ENCODE assay signal across 17 cellular contexts in genomic region chrX:11886745-11887144, GRCh38.
A peak's percentile ranks its signal among the peaks of the same experiment; 100 is the strongest.
DNase-seq lines count a peak whose midpoint lies in the region; ATAC-seq, FAIRE-seq and TF ChIP-seq lines count a peak whose summit lies in the region.
"Had no signal": no experiment of that assay in that cellular context is flagged by ENCODE, and none has a peak within 500 bp of the region (broad histone marks: within the 10 kb centered on the region; RNA-seq: fewer than 3 reads in every experiment).

No MANE protein-coding gene starts in this region.

- no peaks in the 10 kb centered on the region for H3K9me3 Mint-ChIP-seq in astrocyte (ENCODE audit: unreplicated experiment)
- H3K9me3 Mint-ChIP-seq: activated T-helper 17 cell treated with anti-CD3 and anti-CD28 coated beads, Interleukin-2, amount 50 U/mL, for 72 hours had no signal

- TF ChIP-seq RAD21 in A549 (conservative IDR thresholded peaks at IDR 0.05 in 1 of 2, IDR thresholded peaks at IDR 0.05 in 1 of 2): no peak

- peak in 1 of 2 experiments; percentile 21 for DNase-seq in A549 (ENCODE audit: low read depth in 1 of 2, low spot score in 1 of 2)
- peak; percentile 76 for DNase-seq in LHCN-M2 (ENCODE audit: low read depth)
- peak; percentile 70 for DNase-seq in astrocyte (ENCODE audit: low read depth)
- peak; percentile 68 to 72 for DNase-seq in foreskin fibroblast
- no peak for DNase-seq in HuH-7.5 (ENCODE audit: low spot score)
- no peak for DNase-seq in GM19240 (ENCODE audit: insufficient read length, low spot score)
- no peak for DNase-seq in NCI-H774 (lab: John Stamatoyannopoulos, UW)
- DNase-seq: activated CD8-positive, alpha-beta T cell treated with anti-CD3 and anti-CD28 coated beads, Interleukin-2, amount 10 ng/mL, durations not matched to agents 7 days and 5 days; GDM1; kidney; midbrain; NCI-H446 had no signal

- no peak for TF ChIP-seq EP300 in A549 (IDR thresholded peaks at IDR 0.05)

- no peaks in the 10 kb centered on the region for H3K79me2 ChIP-seq in astrocyte (ENCODE audit: insufficient read depth, low read length)

- peaks cover 8% of the 10 kb centered on the region for H3K4me1 Mint-ChIP-seq in astrocyte (ENCODE audit: low read depth, unreplicated experiment)
- H3K4me1 Mint-ChIP-seq: activated T-helper 17 cell treated with anti-CD3 and anti-CD28 coated beads, Interleukin-2, amount 50 U/mL, for 72 hours; neural crest cell had no signal

- POLR2A ChIA-PET in A549 (lab: Yijun Ruan, JAX): no interaction called here

- H3K4me2 ChIP-seq in A549 (0 out of 3 replicates have a peak overlapping the region, but pooled peaks have one; percentile 25), astrocyte (ENCODE audit: low read length) (peak overlapping the region; percentile 69)

- H3K4me3 ChIP-seq in A549 (no peak overlapping the region), astrocyte (ENCODE audit: insufficient read depth, low read depth, low read length) (no peak overlapping the region), foreskin fibroblast (ENCODE audit: low read depth in 1 of 2, low read length in 2 of 2) (no peak overlapping the region)

- no peaks in the 10 kb centered on the region for H3K36me3 Mint-ChIP-seq in astrocyte (ENCODE audit: low read depth, unreplicated experiment)

- no peaks in the 10 kb centered on the region for H3K27me3 Mint-ChIP-seq in astrocyte (ENCODE audit: low read depth, unreplicated experiment)

- no peak for ATAC-seq in A549
- ATAC-seq in HG03135 (IDR thresholded peaks at IDR 0.05; ENCODE audit: unreplicated experiment): no peak
- ATAC-seq: activated CD8-positive, alpha-beta T cell treated with anti-CD3 and anti-CD28 coated beads, Interleukin-2, amount 10 ng/mL, durations not matched to agents 7 days and 5 days; activated T-helper 17 cell treated with anti-CD3 and anti-CD28 coated beads, Interleukin-2, amount 50 U/mL, for 72 hours had no signal

- no peak for FAIRE-seq in A549 (lab: Jason Lieb, UNC)
- peak; percentile 47 for FAIRE-seq in astrocyte (lab: Jason Lieb, UNC)
- FAIRE-seq: GM12891, kidney had no signal

- H2AFZ ChIP-seq in astrocyte (ENCODE audit: low read depth, low read length): no peak overlapping the region

- no peak overlapping the region for H3K4me3 Mint-ChIP-seq in astrocyte (ENCODE audit: unreplicated experiment)
- H3K4me3 Mint-ChIP-seq: activated CD8-positive, alpha-beta T cell treated with anti-CD3 and anti-CD28 coated beads, Interleukin-2, amount 10 ng/mL, durations not matched to agents 7 days and 5 days; activated T-helper 17 cell treated with anti-CD3 and anti-CD28 coated beads, Interleukin-2, amount 50 U/mL, for 72 hours; neural crest cell had no signal

- TF ChIP-seq CTCF in A549 (IDR thresholded peaks at IDR 0.05) (no peak), astrocyte (IDR thresholded peaks at IDR 0.05; ENCODE audit: insufficient read depth, low read depth, low read length) (no peak), foreskin fibroblast (IDR thresholded peaks at IDR 0.05; ENCODE audit: low read depth, low read length) (no peak)

- peak overlapping the region; percentile 44 for H3K27ac Mint-ChIP-seq in astrocyte (ENCODE audit: unreplicated experiment)
- H3K27ac Mint-ChIP-seq: activated CD8-positive, alpha-beta T cell treated with anti-CD3 and anti-CD28 coated beads, Interleukin-2, amount 10 ng/mL, durations not matched to agents 7 days and 5 days; activated T-helper 17 cell treated with anti-CD3 and anti-CD28 coated beads, Interleukin-2, amount 50 U/mL, for 72 hours had no signal

- H3K4me1 ChIP-seq in A549 (peaks cover 7% of the 10 kb centered on the region; the same call in 2 of the 3 replicates), astrocyte (ENCODE audit: insufficient read depth, low read length) (peaks cover 6% of the 10 kb centered on the region)

- H3K9ac ChIP-seq in astrocyte (ENCODE audit: low read length): peak overlapping the region; percentile 37

- H3K27ac ChIP-seq in A549 (no peak overlapping the region; a peak in 1 of 6 replicates), astrocyte (ENCODE audit: low read depth, low read length) (peak overlapping the region; percentile 73)
- H3K27ac ChIP-seq: VCaP had no signal

- TF ChIP-seq POLR2A in A549 (IDR thresholded peaks at IDR 0.05; ENCODE audit: low read length): no peak

- 10% methylated on average over 1 of the region's 1 CpG for WGBS in A549 (ENCODE audit: missing lambda C conversion rate)

- H3K9me3 ChIP-seq in A549 (no peaks in the 10 kb centered on the region), astrocyte (ENCODE audit: insufficient read depth, low read depth, low read length) (no peaks in the 10 kb centered on the region)

- no peaks in the 10 kb centered on the region for H3K36me3 ChIP-seq in astrocyte (ENCODE audit: insufficient read depth, low read length)

- H4K20me1 ChIP-seq in astrocyte (ENCODE audit: insufficient read depth, low read length): no peaks in the 10 kb centered on the region

- no peaks in the 10 kb centered on the region for H3K27me3 ChIP-seq in astrocyte (ENCODE audit: insufficient read depth, low read length)

- CTCF ChIA-PET in A549 (lab: Yijun Ruan, JAX): no interaction called here

TF ChIP-seq in A549, 52 proteins besides CTCF, POLR2A, EP300 and RAD21:
- TF ChIP-seq NFE2L2 (conservative IDR thresholded peaks at IDR 0.05; ENCODE audit: low read length) (no peak), MYC (IDR thresholded peaks at IDR 0.05; ENCODE audit: borderline replicate concordance, low read length) (no peak), BCL3 (IDR thresholded peaks at IDR 0.05) (no peak), HMGXB4 (CRISPR knock-in tag; IDR thresholded peaks at IDR 0.05; ENCODE audit: borderline replicate concordance) (no peak), PBX3 (IDR thresholded peaks at IDR 0.05) (no peak), EHF (CRISPR knock-in tag; IDR thresholded peaks at IDR 0.05) (no peak), HEYL (CRISPR knock-in tag; IDR thresholded peaks at IDR 0.05) (no peak), RCOR1 (IDR thresholded peaks at IDR 0.05; ENCODE audit: low read depth, low read length) (no peak), JUNB (IDR thresholded peaks at IDR 0.05) (no peak), CHD2 (IDR thresholded peaks at IDR 0.05; ENCODE audit: low read length, partially characterized antibody) (no peak), CBX2 (IDR thresholded peaks at IDR 0.05; ENCODE audit: borderline replicate concordance, low read depth) (no peak), RARB (CRISPR knock-in tag; IDR thresholded peaks at IDR 0.05) (no peak), MAZ (IDR thresholded peaks at IDR 0.05; ENCODE audit: borderline replicate concordance, low read depth, low read length) (no peak)

Comparison
In these comparisons a context has a peak if more than half of its experiments do, and no peak if none do; other contexts are left out.
1. DNase-seq: peak in LHCN-M2 (single experiment), astrocyte (single experiment) and foreskin fibroblast (2 of 2); none in HuH-7.5 (single experiment), GM19240 (single experiment) and NCI-H774 (single experiment).